Comparison of ENCODE assay signal across 8 cellular contexts in genomic region chr10:4819067-4819466, GRCh38.
"Had no signal": no experiment of that assay in that cellular context is flagged by ENCODE, and none has a peak within 500 bp of the region (broad histone marks: within the 10 kb centered on the region; RNA-seq: fewer than 3 reads in every experiment).

No MANE protein-coding gene starts in this region.

- H2AFZ ChIP-seq: GM23338 had no signal

- H3K27ac Mint-ChIP-seq: GM23338, HFFc6 had no signal

- H3K4me1 Mint-ChIP-seq: GM23338 had no signal

- H3K9ac ChIP-seq: KMS-11 had no signal

- FAIRE-seq: H1, HTR-8/SVneo had no signal

- H3K36me3 ChIP-seq: HAP-1 had no signal

- H3K27ac ChIP-seq: KMS-11 had no signal

- ATAC-seq: GM23338, HCT116 had no signal

- DNase-seq: H7, HFFc6 had no signal

- H3K4me3 ChIP-seq: GM23338, HAP-1 had no signal

- H3K4me2 ChIP-seq: GM23338, KMS-11 had no signal

- H3K9me3 ChIP-seq: HAP-1 had no signal

- H3K4me3 Mint-ChIP-seq: GM23338, HFFc6 had no signal
